Comparison of ENCODE assay signal across 19 cellular contexts in genomic region chr12:117790198-117790597, GRCh38.
DNase-seq lines count a peak whose midpoint lies in the region; ATAC-seq and TF ChIP-seq lines count a peak whose summit lies in the region.
"Had no signal": no experiment of that assay in that cellular context is flagged by ENCODE, and none has a peak within 500 bp of the region (broad histone marks: within the 10 kb centered on the region; RNA-seq: fewer than 3 reads in every experiment).

No MANE protein-coding gene starts in this region.

- H3K4me3 ChIP-seq in HUES48 (ENCODE audit: low read depth, low read length) (no peak overlapping the region), mesendoderm (ENCODE audit: low read length) (no peak overlapping the region)
- H3K4me3 ChIP-seq: K562 had no signal

- H2BK5ac ChIP-seq in mesendoderm (ENCODE audit: low read length): peak overlapping the region; percentile 1

- H2BK120ac ChIP-seq in mesendoderm (ENCODE audit: low read depth, low read length): no peak overlapping the region

- H3K27me3 ChIP-seq in HUES48 (ENCODE audit: control insufficient read depth, insufficient read depth, low read length): no peaks in the 10 kb centered on the region
- H3K27me3 ChIP-seq in mesendoderm (ENCODE audit: insufficient read depth, low read length, poor library complexity): no peaks in the 10 kb centered on the region

- peaks cover 46% of the 10 kb centered on the region for H3K4me1 Mint-ChIP-seq in WTC11

- CTCF ChIA-PET in WTC11 (lab: Charles Lee): interaction anchor here (0.6 to 1.6 kb wide), 4 partner anchors 47 to 274 kb away, joined by 3 to 8 read pairs (median 4); no protein-coding TSS in a partner anchor

- H3K27ac ChIP-seq in HUES48 (ENCODE audit: low read depth, low read length) (peak overlapping the region; percentile 60), mesendoderm (ENCODE audit: low read depth, low read length) (peak overlapping the region; percentile 10)
- H3K27ac ChIP-seq: C4-2B had no signal

- H3K4me1 ChIP-seq in HUES48 (ENCODE audit: control insufficient read depth, insufficient read depth, low read length) (peaks cover 23% of the 10 kb centered on the region), mesendoderm (ENCODE audit: control insufficient read depth, low read depth, low read length) (peaks cover 8% of the 10 kb centered on the region)
- H3K4me1 ChIP-seq: Caco-2 had no signal

- H3K27ac Mint-ChIP-seq in WTC11: peak overlapping the region; percentile 93
- H3K27ac Mint-ChIP-seq: CD4-positive, alpha-beta T cell; HFFc6 had no signal

- H3K36me3 ChIP-seq in HUES48 (ENCODE audit: control insufficient read depth, insufficient read depth, low read length) (no peaks in the 10 kb centered on the region), mesendoderm (ENCODE audit: control insufficient read depth, insufficient read depth, low read length) (no peaks in the 10 kb centered on the region)

- no CpG with 5 or more reads among the region's 2 CpGs for WGBS in mesendoderm (ENCODE audit: extremely low coverage, insufficient coverage, low lambda C conversion rate)

- no peak overlapping the region for H3K4me2 ChIP-seq in mesendoderm (ENCODE audit: low read length)

- H3K9me3 ChIP-seq in HUES48 (ENCODE audit: control insufficient read depth, insufficient read depth, low read length): 0 out of 2 replicates have a peak, but pooled peaks cover 5% of the 10 kb centered on the region
- H3K9me3 ChIP-seq: Caco-2 had no signal

- peak; percentile 86 for ATAC-seq in WTC11
- no peak for ATAC-seq in GM19035 (IDR thresholded peaks at IDR 0.05; ENCODE audit: unreplicated experiment)
- no peak for ATAC-seq in Right ventricle myocardium superior (ENCODE audit: poor library complexity)
- ATAC-seq: HCT116, K562 had no signal

- DNase-seq in WTC11 (ENCODE audit: low spot score): no peak
- peak; percentile 20 for DNase-seq in iPS DF 19.7 (ENCODE audit: low read depth, low spot score)
- peak; percentile 81 for DNase-seq in mesendoderm
- no peak for DNase-seq in HuH-7 (ENCODE audit: low spot score)
- DNase-seq in Right ventricle myocardium superior: no peak
- DNase-seq in AG08396 (ENCODE audit: low spot score): no peak
- DNase-seq: ACHN; AML-193; Caco-2; CD4-positive, alpha-beta T cell; DMS79; GF-D8; HFFc6; IMR-90 had no signal

- no peak overlapping the region for H3K18ac ChIP-seq in mesendoderm (ENCODE audit: low read length)

- intact Hi-C loops in Right ventricle myocardium superior (cut with DNase I): no loop called here

- peak overlapping the region; percentile 1 for H3K56ac ChIP-seq in mesendoderm (ENCODE audit: low read length)

- H3K9ac ChIP-seq in HUES48 (ENCODE audit: low read depth, low read length) (no peak overlapping the region), mesendoderm (ENCODE audit: low read length) (no peak overlapping the region)

- no peak overlapping the region for H4K8ac ChIP-seq in mesendoderm (ENCODE audit: low read depth, low read length)

- no peaks in the 10 kb centered on the region for H3K79me1 ChIP-seq in mesendoderm (ENCODE audit: low read length)

- H3K4me3 Mint-ChIP-seq in WTC11: no peak overlapping the region
- H3K4me3 Mint-ChIP-seq: CD4-positive, alpha-beta T cell; HFFc6 had no signal

- no peak for TF ChIP-seq CTCF in WTC11 (IDR thresholded peaks at IDR 0.05)

- H3K27me3 Mint-ChIP-seq in WTC11 (ENCODE audit: low read depth): no peaks in the 10 kb centered on the region
- H3K27me3 Mint-ChIP-seq: CD4-positive, alpha-beta T cell had no signal

- H3K9me3 Mint-ChIP-seq in WTC11: peaks cover 6% of the 10 kb centered on the region

- H2BK15ac ChIP-seq in mesendoderm (replicated peaks; ENCODE audit: low read depth): no peak overlapping the region

- no peak overlapping the region for H3K4ac ChIP-seq in mesendoderm (ENCODE audit: low read depth, low read length)

- no peak overlapping the region for H4K5ac ChIP-seq in mesendoderm (ENCODE audit: low read length)

- 0 out of 2 replicates have a peak, but pooled peaks cover 2% of the 10 kb centered on the region for H3K36me3 Mint-ChIP-seq in WTC11

- POLR2A ChIA-PET in WTC11 (lab: Charles Lee): no interaction called here

- no peak overlapping the region for H3K23ac ChIP-seq in mesendoderm (ENCODE audit: low read length)

- H3K79me2 ChIP-seq in mesendoderm (ENCODE audit: control insufficient read depth, insufficient read depth, low read length): no peaks in the 10 kb centered on the region

- no peak overlapping the region for H2AK5ac ChIP-seq in mesendoderm (ENCODE audit: low read length)

TF ChIP-seq in WTC11, 78 proteins besides CTCF, POLR2A, EP300 and RAD21 (continues in another document):
- TF ChIP-seq CREB1 (CRISPR knock-in tag; IDR thresholded peaks at IDR 0.05) (no peak), ZSCAN18 (CRISPR knock-in tag; IDR thresholded peaks at IDR 0.05) (no peak), USF1 (CRISPR knock-in tag; IDR thresholded peaks at IDR 0.05) (no peak), ZNF512 (CRISPR knock-in tag; IDR thresholded peaks at IDR 0.05; ENCODE audit: borderline replicate concordance) (no peak), JAZF1 (CRISPR knock-in tag; IDR thresholded peaks at IDR 0.05) (no peak), CBFB (CRISPR knock-in tag; IDR thresholded peaks at IDR 0.05; ENCODE audit: low read depth) (no peak), MXD4 (CRISPR knock-in tag; IDR thresholded peaks at IDR 0.05; ENCODE audit: borderline replicate concordance) (no peak), ETV6 (CRISPR knock-in tag; IDR thresholded peaks at IDR 0.05) (no peak), SMAD4 (CRISPR knock-in tag; IDR thresholded peaks at IDR 0.05) (no peak), AFF4 (CRISPR knock-in tag; IDR thresholded peaks at IDR 0.05; ENCODE audit: borderline replicate concordance) (no peak)
- TF ChIP-seq, protein P1, sequence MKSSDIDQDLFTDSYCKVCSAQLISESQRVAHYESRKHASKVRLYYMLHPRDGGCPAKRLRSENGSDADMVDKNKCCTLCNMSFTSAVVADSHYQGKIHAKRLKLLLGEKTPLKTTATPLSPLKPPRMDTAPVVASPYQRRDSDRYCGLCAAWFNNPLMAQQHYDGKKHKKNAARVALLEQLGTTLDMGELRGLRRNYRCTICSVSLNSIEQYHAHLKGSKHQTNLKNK (CRISPR knock-in tag; IDR thresholded peaks at IDR 0.05): no peak

Comparison
In these comparisons a context has a peak if more than half of its experiments do, and no peak if none do; other contexts are left out.
1. DNase-seq: peak in iPS DF 19.7 (single experiment) and mesendoderm (single experiment); none in WTC11 (single experiment), HuH-7 (single experiment), Right ventricle myocardium superior (single experiment) and AG08396 (single experiment).